In the genomic region with DNA sequence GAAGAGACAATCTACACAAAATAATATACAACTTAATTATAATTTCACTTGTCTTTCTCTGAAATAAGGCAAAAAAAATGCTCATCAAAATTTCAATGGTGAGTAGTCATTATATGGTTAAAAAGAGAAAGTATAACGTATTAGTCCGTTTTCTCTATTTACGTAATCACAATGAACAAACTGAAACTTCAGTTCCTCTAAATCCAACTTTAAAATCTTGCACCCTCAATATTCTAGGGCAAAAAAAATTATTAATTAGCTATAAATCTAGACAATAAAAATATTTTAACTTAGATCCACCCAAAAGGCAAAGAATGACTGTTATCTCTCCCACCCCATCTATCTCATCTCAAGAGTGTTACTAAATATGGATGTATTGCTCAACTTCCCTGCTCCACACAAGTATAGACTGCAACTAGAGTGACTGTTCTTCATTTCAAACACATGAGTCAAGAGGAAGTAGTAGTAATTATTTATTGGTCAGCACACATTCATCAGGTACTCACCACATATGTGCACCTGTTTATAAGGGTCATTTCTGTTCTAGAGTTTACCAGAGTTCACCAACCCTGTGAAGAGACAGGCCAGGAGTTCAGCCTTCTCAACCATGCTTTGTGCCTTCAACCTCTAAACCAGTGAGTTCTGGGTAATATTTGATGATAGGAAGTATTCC, we compare ENCODE assay signal across 9 cellular contexts. TPM values are rescaled to one million over a fixed set of nuclear protein-coding genes. Genes with fewer than 3 reads are reported as not detected.
A peak's percentile ranks its signal among the peaks of the same experiment; 100 is the strongest.
DNase-seq lines count a peak whose midpoint lies in the region; ATAC-seq, FAIRE-seq and TF ChIP-seq lines count a peak whose summit lies in the region.
"Had no signal": no experiment of that assay in that cellular context is flagged by ENCODE, and none has a peak within 500 bp of the region (broad histone marks: within the 10 kb centered on the region; RNA-seq: fewer than 3 reads in every experiment).

No MANE protein-coding gene starts in this region.

- intact Hi-C loops in aorta (cut with DNase I): no loop called here

- TF ChIP-seq POLR2A in GM12892 (IDR thresholded peaks at IDR 0.05; ENCODE audit: low read depth, low read length): no peak

- TF ChIP-seq CTCF in VCaP (conservative IDR thresholded peaks at IDR 0.05): no peak

- H3K4me3 ChIP-seq in aorta (ENCODE audit: low read length in 2 of 2): no peak overlapping the region

- H3K27ac ChIP-seq in VCaP (peak overlapping the region; percentile 85), aorta (ENCODE audit: low read depth in 1 of 2, low read length in 2 of 2) (no peak overlapping the region)

- DNase-seq in HTR-8/SVneo (ENCODE audit: insufficient read length, low spot score): peak; percentile 82
- DNase-seq in hepatic stellate cell (ENCODE audit: low spot score): peak; percentile 65
- DNase-seq in aorta: no peak
- no peak for DNase-seq in GM12892 (ENCODE audit: insufficient read length)
- DNase-seq in activated effector memory CD4-positive, alpha-beta T cell treated with anti-CD3 and anti-CD28 coated beads, Interleukin-2, amount 50 U/mL, for 16 hours: no peak

- H3K4me1 ChIP-seq in aorta (ENCODE audit: control insufficient read depth in 1 of 2, insufficient read depth in 2 of 2, low read length in 2 of 2): peaks cover 0 to 2% of the 10 kb centered on the region in 2 donors

- no peak for FAIRE-seq in HTR-8/SVneo (lab: Jason Lieb, UNC)
- no peak for FAIRE-seq in GM12892 (lab: Jason Lieb, UNC)
- FAIRE-seq: TTC549 had no signal

- 33 to 37% methylated on average over 3 of the region's 3 CpGs for WGBS in aorta, 2 donors

- no peaks in the 10 kb centered on the region for H3K36me3 ChIP-seq in aorta (ENCODE audit: control insufficient read depth in 1 of 2, insufficient read depth in 2 of 2, low read length in 1 of 2)

- no peaks in the 10 kb centered on the region for H3K9me3 ChIP-seq in aorta (ENCODE audit: control insufficient read depth, low read length)

- H3K27me3 ChIP-seq in aorta (ENCODE audit: control insufficient read depth in 1 of 2, insufficient read depth in 2 of 2, low read length in 1 of 2): no peaks in the 10 kb centered on the region

- peak; percentile 46 for ATAC-seq in GM18867 (IDR thresholded peaks at IDR 0.05; ENCODE audit: unreplicated experiment)
- peak; percentile 62 for ATAC-seq in aorta (ENCODE audit: low FRiP score)
- no peak for ATAC-seq in HG02840 (IDR thresholded peaks at IDR 0.05; ENCODE audit: low FRiP score, unreplicated experiment)

RNA-seq across cellular contexts. Expression of gene STK39, which starts 36.4 kb away (rescaled TPM):
- 10 to 100 TPM; 12.6 to 16.1 TPM for total RNA-seq in aorta
- polyA plus RNA-seq in aorta: 10 to 100 TPM in 1 of 2 donors, 1 to 10 TPM in 1; 7.1 to 17.7 TPM
- 0.08 TPM for polyA plus RNA-seq in GM12892 (2012; ENCODE audit: missing spikeins)

Comparison
In these comparisons a context has a peak if more than half of its experiments do, and no peak if none do; other contexts are left out.
1. DNase-seq: peak in HTR-8/SVneo (single experiment) and hepatic stellate cell (single experiment); none in aorta (0 of 2), GM12892 (single experiment) and activated effector memory CD4-positive, alpha-beta T cell treated with anti-CD3 and anti-CD28 coated beads, Interleukin-2, amount 50 U/mL, for 16 hours (single experiment).